ENCODE assay signal across 12 cellular contexts in genomic region chr12:65892905-65893304, GRCh38.
A peak's percentile ranks its signal among the peaks of the same experiment; 100 is the strongest.
DNase-seq lines count a peak whose midpoint lies in the region; TF ChIP-seq lines count a peak whose summit lies in the region.
"Had no signal": no experiment of that assay in that cellular context is flagged by ENCODE, and none has a peak within 500 bp of the region (broad histone marks: within the 10 kb centered on the region; RNA-seq: fewer than 3 reads in every experiment).

No MANE protein-coding gene starts in this region.

- H3K4me1 ChIP-seq in vagina = peaks cover 19% of the 10 kb centered on the region

- no TSS peak for BruUV-seq in MCF 10A (replicated peaks; lab: Mats Ljungman, UMichigan)

- H3K4me1 Mint-ChIP-seq in CD14-positive monocyte (peaks cover 20% of the 10 kb centered on the region), MCF 10A (ENCODE audit: insufficient read depth, unreplicated experiment) (peaks cover 71% of the 10 kb centered on the region)

- peak overlapping the region in 2 of 7 donors; percentile 41 to 52 for H3K27ac Mint-ChIP-seq in CD14-positive monocyte
- H3K27ac Mint-ChIP-seq in MCF 10A (ENCODE audit: low read depth, unreplicated experiment) = peak overlapping the region; percentile 69

- POLR2A ChIA-PET in MCF 10A (lab: Yijun Ruan, JAX) = interaction anchor here (0.6 to 2.6 kb wide), 23 partner anchors 8 to 1045 kb away, joined by 3 to 16 read pairs (median 5); partner anchors contain the start of gene TMBIM4

- H3K27ac ChIP-seq in vagina = no peak overlapping the region

- intact Hi-C loops in CD14-positive monocyte (cut with micrococcal nuclease) = no loop called here
- intact Hi-C loops in MCF 10A (cut with micrococcal nuclease) = loop anchor here (1.0 to 5.0 kb wide), 3 partner anchors 57 to 89 kb away; no protein-coding TSS in a partner anchor
- intact Hi-C loops in vagina (cut with DNase I) = no loop called here

- H3K36me3 Mint-ChIP-seq in CD14-positive monocyte = no peaks in the 10 kb centered on the region
- H3K36me3 Mint-ChIP-seq in MCF 10A (ENCODE audit: insufficient read depth, unreplicated experiment) = peaks cover 32% of the 10 kb centered on the region

- peak overlapping the region in 1 of 2 donors; percentile 17 for H3K4me3 Mint-ChIP-seq in CD14-positive monocyte
- H3K4me3 Mint-ChIP-seq in MCF 10A (ENCODE audit: unreplicated experiment) = peak overlapping the region; percentile 55

- no peak for TF ChIP-seq POLR2A in vagina (IDR thresholded peaks at IDR 0.05)

- peak; percentile 65 for DNase-seq in CD14-positive monocyte (ENCODE audit: low spot score)
- peak; percentile 51 for DNase-seq in KBM-7
- DNase-seq in MCF 10A (ENCODE audit: unreplicated experiment) = peak; percentile 43
- peak; percentile 76 for DNase-seq in myocyte (ENCODE audit: low read depth)
- DNase-seq in NCI-H2029 (lab: John Stamatoyannopoulos, UW) = no peak
- no peak for DNase-seq in NCI-H2029 treated with DMSO at 0.1 percent for 48 hours (lab: John Stamatoyannopoulos, UW)
- DNase-seq in vagina (ENCODE audit: extremely low spot score in 2 of 2) = no peak
- DNase-seq in H7 = no peak
- DNase-seq: activated CD4-positive, alpha-beta T cell treated with anti-CD3 and anti-CD28 coated beads for 48 hours; NCI-H748 treated with DMSO at 0.1 percent for 48 hours; stimulated activated CD4-positive, alpha-beta T cell treated with anti-CD3 and anti-CD28 coated beads, Interleukin-15, amount 100 ng/mL, for 24 hours; uterus had no signal

- H3K27me3 ChIP-seq in vagina (no peaks in the 10 kb centered on the region), H7 (ENCODE audit: control insufficient read depth, insufficient read depth, low read length) (no peaks in the 10 kb centered on the region)
- H3K27me3 ChIP-seq: uterus had no signal

- H3K9me3 ChIP-seq in vagina = no peaks in the 10 kb centered on the region
- H3K9me3 ChIP-seq: uterus had no signal

- H3K27me3 Mint-ChIP-seq in CD14-positive monocyte (ENCODE audit: low read depth in 3 of 3) (no peaks in the 10 kb centered on the region), MCF 10A (ENCODE audit: insufficient read depth, unreplicated experiment) (no peaks in the 10 kb centered on the region)

- H3K9me3 Mint-ChIP-seq in CD14-positive monocyte = no peaks in the 10 kb centered on the region
- H3K9me3 Mint-ChIP-seq in MCF 10A (ENCODE audit: unreplicated experiment) = no peaks in the 10 kb centered on the region

- no peaks in the 10 kb centered on the region for H3K36me3 ChIP-seq in vagina
- H3K36me3 ChIP-seq in H7 (replicated peaks; ENCODE audit: control insufficient read depth, insufficient read depth, low read length) = no peaks in the 10 kb centered on the region
- H3K36me3 ChIP-seq: uterus had no signal

- H3K4me3 ChIP-seq in vagina = no peak overlapping the region
- no peak overlapping the region for H3K4me3 ChIP-seq in H7 (ENCODE audit: insufficient read depth, low read depth, low read length)
- H3K4me3 ChIP-seq: uterus had no signal

- in situ Hi-C loops in KBM-7 (cut with MboI; ENCODE audit: low pct_unique_long_range_greater_than_20kb, low sequenced_read_pairs) = no loop called here

- TF ChIP-seq CTCF in CD14-positive monocyte (IDR thresholded peaks at IDR 0.05) (no peak), MCF 10A (IDR thresholded peaks at IDR 0.05; ENCODE audit: unreplicated experiment) (no peak), vagina (IDR thresholded peaks at IDR 0.05) (no peak)

- CTCF ChIA-PET in MCF 10A (lab: Yijun Ruan, JAX) = interaction anchor here (0.7 to 1.9 kb wide), 9 partner anchors 8 to 53 kb away, joined by 3 to 12 read pairs (median 4); no protein-coding TSS in a partner anchor

Comparison
In these comparisons a context has a peak if more than half of its experiments do, and no peak if none do; other contexts are left out.
1. DNase-seq: peak in CD14-positive monocyte (single experiment), KBM-7 (single experiment), MCF 10A (single experiment) and myocyte (single experiment); none in NCI-H2029 (single experiment), NCI-H2029 treated with DMSO at 0.1 percent for 48 hours (single experiment), vagina (0 of 2) and H7 (single experiment).